28 cellular contexts compared by ENCODE assay signal in genomic region chr16:21021316-21021715, GRCh38.
"Had no signal": no experiment of that assay in that cellular context is flagged by ENCODE, and none has a peak within 500 bp of the region (broad histone marks: within the 10 kb centered on the region; RNA-seq: fewer than 3 reads in every experiment).

No MANE protein-coding gene starts in this region.

- H3K36me3 ChIP-seq: neural progenitor cell, ovary, spleen, suprapubic skin, tibial artery, transverse colon, upper lobe of right lung, uterus had no signal

- H3K9me3 ChIP-seq: ovary, psoas muscle, spleen, suprapubic skin, testis, tibial artery, transverse colon, upper lobe of right lung, uterus had no signal

- ATAC-seq: natural killer cell; psoas muscle; right cardiac atrium; sciatic nerve; stimulated activated memory B cell treated with anti-CD40 and anti-IgM and Interleukin-4, amounts not matched to agents 10 μg/mL and 1 μg/mL and 100 μg/mL, for 72 hours; stimulated activated naive CD8-positive, alpha-beta T cell treated with anti-CD3 and anti-CD28 coated beads, Interleukin-15, amount 100 ng/mL, for 72 hours; stimulated activated naive CD8-positive, alpha-beta T cell treated with anti-CD3 and anti-CD28 coated beads, Interleukin-15, Interleukin-2, amounts not matched to agents 100 U/mL and 50 U/mL, for 24 hours; upper lobe of right lung had no signal

- DNase-seq: natural killer cell; occipital lobe; ovary; posterior cingulate gyrus; psoas muscle; right cardiac atrium; spleen; stimulated activated CD4-positive, alpha-beta T cell treated with anti-CD3 and anti-CD28 coated beads, Interleukin-12 subunit alpha, Interleukin-12 subunit beta, amount 100 ng/mL, for 4 hours; stimulated activated CD4-positive, alpha-beta T cell treated with anti-CD3 and anti-CD28 coated beads, Interleukin-1b, Interleukin-23, amount 100 ng/mL, for 48 hours; stimulated activated CD4-positive, alpha-beta T cell treated with anti-CD3 and anti-CD28 coated beads, Interleukin-4, amount 100 ng/mL, for 1 hour; stimulated activated CD4-positive, alpha-beta T cell treated with anti-CD3 and anti-CD28 coated beads, Interleukin-4, amount 100 ng/mL, for 4 hours; stimulated activated CD8-positive, alpha-beta memory T cell treated with anti-CD3 and anti-CD28 coated beads, Interleukin-4, amount 100 ng/mL, for 48 hours; stimulated activated naive CD4-positive, alpha-beta T cell; stimulated activated naive CD8-positive, alpha-beta T cell treated with anti-CD3 and anti-CD28 coated beads, Interleukin-15, amount 100 ng/mL, for 72 hours; stimulated activated naive CD8-positive, alpha-beta T cell treated with anti-CD3 and anti-CD28 coated beads, Interleukin-15, Interleukin-2, amounts not matched to agents 100 U/mL and 50 U/mL, for 24 hours; substantia nigra; testis; tibial artery; transverse colon; upper lobe of right lung; uterus had no signal

- H3K4me1 ChIP-seq: neural progenitor cell, parathyroid adenoma, psoas muscle, spleen, suprapubic skin, testis, tibial artery, transverse colon, upper lobe of right lung, uterus had no signal

- H3K27ac ChIP-seq: neural progenitor cell, ovary, parathyroid adenoma, psoas muscle, skin epidermis, spleen, suprapubic skin, testis, tibial artery, transverse colon, upper lobe of right lung, uterus had no signal

- H3K4me3 ChIP-seq: neural progenitor cell, ovary, psoas muscle, skin epidermis, smooth muscle cell, spleen, suprapubic skin, testis, tibial artery, transverse colon, upper lobe of right lung, uterus had no signal

- H3K27me3 ChIP-seq: neural progenitor cell, ovary, spleen, suprapubic skin, testis, tibial artery, transverse colon, upper lobe of right lung, uterus had no signal
